ENCODE assay signal across 1 cellular context in the genomic region with DNA sequence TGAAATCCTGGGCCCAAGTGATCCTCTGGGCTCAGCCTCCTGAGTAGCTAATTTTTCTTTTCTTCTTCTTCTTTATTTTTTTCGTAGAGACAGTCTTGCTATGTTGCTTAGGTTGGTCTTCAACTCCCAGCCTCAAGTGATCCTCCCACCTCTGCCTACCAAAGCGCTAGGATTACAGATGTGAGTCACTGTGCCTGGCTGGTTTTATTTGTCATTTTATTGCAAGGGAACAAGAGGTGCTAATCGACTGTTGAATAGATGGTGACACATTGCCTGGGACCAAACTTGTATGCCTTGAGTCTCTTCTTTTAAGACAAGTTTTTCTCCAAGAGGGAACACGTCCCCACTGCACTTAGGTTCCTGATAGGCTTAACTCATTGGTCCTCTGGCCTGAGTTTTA.
TF ChIP-seq lines count a peak whose summit lies in the region.

No MANE protein-coding gene starts in this region.

TF ChIP-seq in HEK293, 187 proteins besides CTCF, POLR2A, EP300 and RAD21 (continued from another document and continues in another):
- TF ChIP-seq, protein P1, sequence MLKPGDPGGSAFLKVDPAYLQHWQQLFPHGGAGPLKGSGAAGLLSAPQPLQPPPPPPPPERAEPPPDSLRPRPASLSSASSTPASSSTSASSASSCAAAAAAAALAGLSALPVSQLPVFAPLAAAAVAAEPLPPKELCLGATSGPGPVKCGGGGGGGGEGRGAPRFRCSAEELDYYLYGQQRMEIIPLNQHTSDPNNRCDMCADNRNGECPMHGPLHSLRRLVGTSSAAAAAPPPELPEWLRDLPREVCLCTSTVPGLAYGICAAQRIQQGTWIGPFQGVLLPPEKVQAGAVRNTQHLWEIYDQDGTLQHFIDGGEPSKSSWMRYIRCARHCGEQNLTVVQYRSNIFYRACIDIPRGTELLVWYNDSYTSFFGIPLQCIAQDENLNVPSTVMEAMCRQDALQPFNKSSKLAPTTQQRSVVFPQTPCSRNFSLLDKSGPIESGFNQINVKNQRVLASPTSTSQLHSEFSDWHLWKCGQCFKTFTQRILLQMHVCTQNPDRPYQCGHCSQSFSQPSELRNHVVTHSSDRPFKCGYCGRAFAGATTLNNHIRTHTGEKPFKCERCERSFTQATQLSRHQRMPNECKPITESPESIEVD (tag by site-specific recombination; IDR thresholded peaks at IDR 0.05), result peak; percentile 78
- TF ChIP-seq, protein P2, sequence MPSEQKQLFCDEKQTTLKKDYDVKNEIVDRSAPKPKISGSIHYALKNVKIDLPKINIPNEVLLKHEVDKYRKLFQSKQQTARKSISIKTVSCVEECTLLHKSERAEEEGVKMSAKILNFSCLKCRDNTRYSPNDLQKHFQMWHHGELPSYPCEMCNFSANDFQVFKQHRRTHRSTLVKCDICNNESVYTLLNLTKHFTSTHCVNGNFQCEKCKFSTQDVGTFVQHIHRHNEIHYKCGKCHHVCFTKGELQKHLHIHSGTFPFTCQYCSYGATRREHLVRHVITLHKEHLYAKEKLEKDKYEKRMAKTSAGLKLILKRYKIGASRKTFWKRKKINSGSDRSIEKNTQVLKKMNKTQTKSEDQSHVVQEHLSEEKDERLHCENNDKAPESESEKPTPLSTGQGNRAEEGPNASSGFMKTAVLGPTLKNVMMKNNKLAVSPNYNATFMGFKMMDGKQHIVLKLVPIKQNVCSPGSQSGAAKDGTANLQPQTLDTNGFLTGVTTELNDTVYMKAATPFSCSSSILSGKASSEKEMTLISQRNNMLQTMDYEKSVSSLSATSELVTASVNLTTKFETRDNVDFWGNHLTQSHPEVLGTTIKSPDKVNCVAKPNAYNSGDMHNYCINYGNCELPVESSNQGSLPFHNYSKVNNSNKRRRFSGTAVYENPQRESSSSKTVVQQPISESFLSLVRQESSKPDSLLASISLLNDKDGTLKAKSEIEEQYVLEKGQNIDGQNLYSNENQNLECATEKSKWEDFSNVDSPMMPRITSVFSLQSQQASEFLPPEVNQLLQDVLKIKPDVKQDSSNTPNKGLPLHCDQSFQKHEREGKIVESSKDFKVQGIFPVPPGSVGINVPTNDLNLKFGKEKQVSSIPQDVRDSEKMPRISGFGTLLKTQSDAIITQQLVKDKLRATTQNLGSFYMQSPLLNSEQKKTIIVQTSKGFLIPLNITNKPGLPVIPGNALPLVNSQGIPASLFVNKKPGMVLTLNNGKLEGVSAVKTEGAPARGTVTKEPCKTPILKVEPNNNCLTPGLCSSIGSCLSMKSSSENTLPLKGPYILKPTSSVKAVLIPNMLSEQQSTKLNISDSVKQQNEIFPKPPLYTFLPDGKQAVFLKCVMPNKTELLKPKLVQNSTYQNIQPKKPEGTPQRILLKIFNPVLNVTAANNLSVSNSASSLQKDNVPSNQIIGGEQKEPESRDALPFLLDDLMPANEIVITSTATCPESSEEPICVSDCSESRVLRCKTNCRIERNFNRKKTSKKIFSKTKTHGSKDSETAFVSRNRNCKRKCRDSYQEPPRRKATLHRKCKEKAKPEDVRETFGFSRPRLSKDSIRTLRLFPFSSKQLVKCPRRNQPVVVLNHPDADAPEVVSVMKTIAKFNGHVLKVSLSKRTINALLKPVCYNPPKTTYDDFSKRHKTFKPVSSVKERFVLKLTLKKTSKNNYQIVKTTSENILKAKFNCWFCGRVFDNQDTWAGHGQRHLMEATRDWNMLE (tag by site-specific recombination; conservative IDR thresholded peaks at IDR 0.05; ENCODE audit: low read depth), result no peak
- no peak for TF ChIP-seq ZNF514 (tag by site-specific recombination; IDR thresholded peaks at IDR 0.05)
- TF ChIP-seq SP7 (tag by site-specific recombination; IDR thresholded peaks at IDR 0.05), result peak; percentile 73
- TF ChIP-seq, protein P3, sequence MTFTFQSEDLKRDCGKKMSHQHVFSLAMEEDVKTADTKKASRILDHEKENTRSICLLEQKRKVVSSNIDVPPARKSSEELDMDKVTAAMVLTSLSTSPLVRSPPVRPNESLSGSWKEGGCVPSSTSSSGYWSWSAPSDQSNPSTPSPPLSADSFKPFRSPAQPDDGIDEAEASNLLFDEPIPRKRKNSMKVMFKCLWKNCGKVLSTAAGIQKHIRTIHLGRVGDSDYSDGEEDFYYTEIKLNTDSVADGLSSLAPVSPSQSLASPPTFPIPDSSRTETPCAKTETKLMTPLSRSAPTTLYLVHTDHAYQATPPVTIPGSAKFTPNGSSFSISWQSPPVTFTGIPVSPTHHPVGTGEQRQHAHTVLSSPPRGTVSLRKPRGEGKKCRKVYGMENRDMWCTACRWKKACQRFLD (tag by site-specific recombination; IDR thresholded peaks at IDR 0.05), result no peak
- TF ChIP-seq ZNF174 (tag by site-specific recombination; IDR thresholded peaks at IDR 0.05), result no peak
- TF ChIP-seq ZNF169 (tag by site-specific recombination; IDR thresholded peaks at IDR 0.05), result no peak
- TF ChIP-seq ZNF394 (tag by site-specific recombination; IDR thresholded peaks at IDR 0.05; ENCODE audit: borderline replicate concordance), result no peak
- no peak for TF ChIP-seq MZF1 (tag by site-specific recombination; IDR thresholded peaks at IDR 0.05; ENCODE audit: borderline replicate concordance)
- TF ChIP-seq, protein P4, sequence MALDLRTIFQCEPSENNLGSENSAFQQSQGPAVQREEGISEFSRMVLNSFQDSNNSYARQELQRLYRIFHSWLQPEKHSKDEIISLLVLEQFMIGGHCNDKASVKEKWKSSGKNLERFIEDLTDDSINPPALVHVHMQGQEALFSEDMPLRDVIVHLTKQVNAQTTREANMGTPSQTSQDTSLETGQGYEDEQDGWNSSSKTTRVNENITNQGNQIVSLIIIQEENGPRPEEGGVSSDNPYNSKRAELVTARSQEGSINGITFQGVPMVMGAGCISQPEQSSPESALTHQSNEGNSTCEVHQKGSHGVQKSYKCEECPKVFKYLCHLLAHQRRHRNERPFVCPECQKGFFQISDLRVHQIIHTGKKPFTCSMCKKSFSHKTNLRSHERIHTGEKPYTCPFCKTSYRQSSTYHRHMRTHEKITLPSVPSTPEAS (tag by site-specific recombination; IDR thresholded peaks at IDR 0.05), result no peak
- no peak for TF ChIP-seq ZNF629 (tag by site-specific recombination; IDR thresholded peaks at IDR 0.05)
- TF ChIP-seq OSR2 (tag by site-specific recombination; IDR thresholded peaks at IDR 0.05), result 0 out of 2 replicates have a peak, but pooled peaks have one; percentile 22
- no peak for TF ChIP-seq ZNF791 (tag by site-specific recombination; IDR thresholded peaks at IDR 0.05)
- TF ChIP-seq ZNF488 (tag by site-specific recombination; IDR thresholded peaks at IDR 0.05), result no peak
- TF ChIP-seq TRIM28 (IDR thresholded peaks at IDR 0.05; ENCODE audit: borderline replicate concordance, low read length), result no peak
- TF ChIP-seq GLI2 (tag by site-specific recombination; IDR thresholded peaks at IDR 0.05; ENCODE audit: borderline replicate concordance, low read depth), result peak; percentile 34; the same call in 1 of the 2 replicates
- TF ChIP-seq ZNF596 (tag by site-specific recombination; IDR thresholded peaks at IDR 0.05), result no peak
- TF ChIP-seq ZNF423 (tag by site-specific recombination; IDR thresholded peaks at IDR 0.05), result no peak
- TF ChIP-seq ZNF274 (IDR thresholded peaks at IDR 0.05; ENCODE audit: low read length), result no peak
- no peak for TF ChIP-seq ZNF274 (tag by site-specific recombination; IDR thresholded peaks at IDR 0.05; ENCODE audit: borderline replicate concordance)
- TF ChIP-seq KLF10 (tag by site-specific recombination; IDR thresholded peaks at IDR 0.05), result no peak
- TF ChIP-seq ZBTB26 (tag by site-specific recombination; optimal IDR thresholded peaks at IDR 0.05), result no peak
- TF ChIP-seq, protein P5, sequence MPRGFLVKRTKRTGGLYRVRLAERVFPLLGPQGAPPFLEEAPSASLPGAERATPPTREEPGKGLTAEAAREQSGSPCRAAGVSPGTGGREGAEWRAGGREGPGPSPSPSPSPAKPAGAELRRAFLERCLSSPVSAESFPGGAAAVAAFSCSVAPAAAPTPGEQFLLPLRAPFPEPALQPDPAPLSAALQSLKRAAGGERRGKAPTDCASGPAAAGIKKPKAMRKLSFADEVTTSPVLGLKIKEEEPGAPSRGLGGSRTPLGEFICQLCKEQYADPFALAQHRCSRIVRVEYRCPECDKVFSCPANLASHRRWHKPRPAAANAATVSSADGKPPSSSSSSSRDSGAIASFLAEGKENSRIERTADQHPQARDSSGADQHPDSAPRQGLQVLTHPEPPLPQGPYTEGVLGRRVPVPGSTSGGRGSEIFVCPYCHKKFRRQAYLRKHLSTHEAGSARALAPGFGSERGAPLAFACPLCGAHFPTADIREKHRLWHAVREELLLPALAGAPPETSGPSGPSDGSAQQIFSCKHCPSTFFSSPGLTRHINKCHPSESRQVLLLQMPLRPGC (tag by site-specific recombination; IDR thresholded peaks at IDR 0.05), result 0 out of 2 replicates have a peak, but pooled peaks have one; percentile 50
- no peak for TF ChIP-seq ZNF837 (tag by site-specific recombination; IDR thresholded peaks at IDR 0.05)
- no peak for TF ChIP-seq GLIS2 (tag by site-specific recombination; IDR thresholded peaks at IDR 0.05)
- TF ChIP-seq ZNF221 (tag by site-specific recombination; IDR thresholded peaks at IDR 0.05; ENCODE audit: borderline replicate concordance), result no peak
- TF ChIP-seq ZNF202 (tag by site-specific recombination; IDR thresholded peaks at IDR 0.05; ENCODE audit: borderline replicate concordance), result no peak
- no peak for TF ChIP-seq ZFP69B (tag by site-specific recombination; IDR thresholded peaks at IDR 0.05)
- no peak for TF ChIP-seq PRDM1 (tag by site-specific recombination; IDR thresholded peaks at IDR 0.05)
- TF ChIP-seq ZNF140 (tag by site-specific recombination; IDR thresholded peaks at IDR 0.05), result no peak
- TF ChIP-seq ZNF830 (tag by site-specific recombination; IDR thresholded peaks at IDR 0.05; ENCODE audit: low read depth), result no peak
- no peak for TF ChIP-seq ZNF239 (tag by site-specific recombination; IDR thresholded peaks at IDR 0.05)
- no peak for TF ChIP-seq ZSCAN23 (tag by site-specific recombination; IDR thresholded peaks at IDR 0.05)
- TF ChIP-seq EGR2 (tag by site-specific recombination; IDR thresholded peaks at IDR 0.05; ENCODE audit: low read depth), result peak; percentile 41
- TF ChIP-seq ZNF18 (tag by site-specific recombination; IDR thresholded peaks at IDR 0.05), result no peak
- TF ChIP-seq SP2 (tag by site-specific recombination; IDR thresholded peaks at IDR 0.05), result no peak
- TF ChIP-seq ZNF24 (tag by site-specific recombination; IDR thresholded peaks at IDR 0.05), result no peak
- no peak for TF ChIP-seq ZBTB48 (tag by site-specific recombination; IDR thresholded peaks at IDR 0.05)
- no peak for TF ChIP-seq ZBTB11 (tag by site-specific recombination; conservative IDR thresholded peaks at IDR 0.05; ENCODE audit: low read depth)
- TF ChIP-seq ZNF548 (tag by site-specific recombination; IDR thresholded peaks at IDR 0.05), result no peak
- no peak for TF ChIP-seq ATF2 (tag by site-specific recombination; IDR thresholded peaks at IDR 0.05; ENCODE audit: low read depth)
